In the genomic region with DNA sequence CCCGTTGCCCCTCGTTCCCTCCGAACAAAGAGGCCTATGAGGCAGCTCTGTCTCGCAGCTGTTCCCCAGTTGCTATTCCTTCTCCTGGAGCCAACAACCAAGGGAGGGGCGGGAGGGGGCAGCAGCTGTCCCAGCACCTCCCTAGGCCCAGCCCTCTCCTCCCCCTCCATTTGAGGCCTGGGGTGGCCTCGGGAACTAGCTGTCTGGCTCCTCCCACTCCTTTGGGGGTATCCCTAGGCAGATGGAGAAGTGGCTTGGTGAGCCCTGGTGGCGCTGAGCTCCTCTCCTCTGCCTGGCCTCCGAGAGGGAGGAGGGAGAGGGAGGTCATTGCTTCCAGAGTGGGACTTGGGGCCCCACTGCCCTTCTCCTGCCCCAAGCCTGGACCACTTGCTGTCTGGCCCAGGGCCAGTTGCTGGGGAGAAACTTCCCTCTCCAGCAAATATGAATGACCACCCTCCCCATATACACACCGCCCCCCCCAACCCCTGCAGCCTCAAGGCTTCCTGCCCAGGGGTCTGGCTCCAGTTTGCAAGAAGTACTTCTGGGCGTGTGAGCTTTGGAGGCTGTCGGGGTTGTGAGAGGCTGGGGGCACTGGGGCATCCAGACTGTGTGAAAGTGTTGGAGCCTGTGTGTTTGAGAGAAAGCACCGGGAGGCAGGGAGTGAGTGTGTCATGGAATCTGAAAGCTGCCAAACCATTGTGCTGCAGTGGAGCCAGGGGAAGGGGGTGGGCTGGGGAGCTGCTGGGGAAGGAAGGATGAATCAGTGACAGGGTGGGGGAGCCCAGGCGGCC, we compare ENCODE assay signal across 9 cellular contexts. TPM values are rescaled to one million over a fixed set of nuclear protein-coding genes. Genes with fewer than 3 reads are reported as not detected.
DNase-seq lines count a peak whose midpoint lies in the region; ATAC-seq and TF ChIP-seq lines count a peak whose summit lies in the region.
"Had no signal": no experiment of that assay in that cellular context is flagged by ENCODE, and none has a peak within 500 bp of the region (broad histone marks: within the 10 kb centered on the region; RNA-seq: fewer than 3 reads in every experiment).

No MANE protein-coding gene starts in this region.

- ATAC-seq in HG03045 (IDR thresholded peaks at IDR 0.05; ENCODE audit: unreplicated experiment) (no peak), GM21526 (IDR thresholded peaks at IDR 0.05; ENCODE audit: low FRiP score, unreplicated experiment) (no peak)

- H3K27me3 ChIP-seq in SJCRH30 (no peaks in the 10 kb centered on the region), prostate gland (replicated peaks; ENCODE audit: insufficient read depth) (no peaks in the 10 kb centered on the region)

- H3K27ac Mint-ChIP-seq in glutamatergic neuron (ENCODE audit: unreplicated experiment): peak overlapping the region; percentile 98

- peaks cover 10% of the 10 kb centered on the region for H3K4me1 ChIP-seq in ES-I3 (ENCODE audit: insufficient read depth, low read length)
- H3K4me1 ChIP-seq in SJCRH30: peaks cover 43% of the 10 kb centered on the region
- H3K4me1 ChIP-seq in prostate gland (replicated peaks): no peaks in the 10 kb centered on the region

- TF ChIP-seq CTCF in glutamatergic neuron (IDR thresholded peaks at IDR 0.05; ENCODE audit: partially characterized antibody, unreplicated experiment) (no peak), prostate gland (IDR thresholded peaks at IDR 0.05) (no peak)

- H3K9me3 ChIP-seq in ES-I3 (ENCODE audit: control insufficient read depth, insufficient read depth, low read length) (no peaks in the 10 kb centered on the region), SJCRH30 (replicated peaks) (no peaks in the 10 kb centered on the region), prostate gland (no peaks in the 10 kb centered on the region)

- H3K27me3 Mint-ChIP-seq in glutamatergic neuron (ENCODE audit: unreplicated experiment): peaks cover 19% of the 10 kb centered on the region

- H3K36me3 ChIP-seq in ES-I3 (ENCODE audit: insufficient read depth, low read length): peaks cover 6% of the 10 kb centered on the region
- H3K36me3 ChIP-seq in SJCRH30: peaks cover 41% of the 10 kb centered on the region
- H3K36me3 ChIP-seq in prostate gland: no peaks in the 10 kb centered on the region

- peak overlapping the region; percentile 100 for H3K27ac ChIP-seq in SJCRH30
- peak overlapping the region; percentile 74 to 78 for H3K27ac ChIP-seq in prostate gland
- H3K27ac ChIP-seq: epithelial cell of prostate had no signal

- peak overlapping the region; percentile 99 for H3K4me3 ChIP-seq in SJCRH30
- peak overlapping the region; percentile 41 to 43 for H3K4me3 ChIP-seq in prostate gland

- DNase-seq in SJCRH30: peak; percentile 99
- DNase-seq in glutamatergic neuron: peak; percentile 86
- DNase-seq in prostate gland (ENCODE audit: low spot score): no peak
- no peak for DNase-seq in stimulated activated CD4-positive, alpha-beta T cell treated with anti-CD3 and anti-CD28 coated beads, Interleukin-1b, Interleukin-23, amount 100 ng/mL, for 48 hours
- no peak for DNase-seq in activated T-cell treated with anti-CD3 and anti-CD28 coated beads, Interleukin-2, amount 50 U/mL, for 48 hours

- peak overlapping the region; percentile 88 for H3K4me3 Mint-ChIP-seq in glutamatergic neuron (ENCODE audit: unreplicated experiment)

- H3K4me1 Mint-ChIP-seq in glutamatergic neuron (ENCODE audit: low read depth, unreplicated experiment): peaks cover 15% of the 10 kb centered on the region

- peaks cover 16% of the 10 kb centered on the region for H3K9me3 Mint-ChIP-seq in glutamatergic neuron (ENCODE audit: unreplicated experiment)

- H3K36me3 Mint-ChIP-seq in glutamatergic neuron (ENCODE audit: unreplicated experiment): peaks cover 6% of the 10 kb centered on the region

- 29% methylated on average over 11 of the region's 13 CpGs for WGBS in prostate gland

- H3K9ac ChIP-seq in ES-I3 (ENCODE audit: low read depth, low read length): peak overlapping the region; percentile 87

- no peak for TF ChIP-seq POLR2A in prostate gland (IDR thresholded peaks at IDR 0.05)

- intact Hi-C loops in prostate gland (cut with DNase I): loop anchor here (5.0 kb wide), 1 partner anchor 96 kb away; a partner anchor contains a TSS

RNA-seq across cellular contexts. Expression of a gene that starts 3.1 kb away (rescaled TPM):
- 158 and 172 TPM in 2 replicates for total RNA-seq in SJCRH30 (2014; rRNA removed; shearing (Covaris generic))
- total RNA-seq in glutamatergic neuron (ENCODE audit: unreplicated experiment): 241 TPM
- 100 to 1,000 TPM; 104 to 150 TPM for total RNA-seq in prostate gland

RNA-seq across cellular contexts. Expression of a gene that starts 29.3 kb away (rescaled TPM):
- 95.8 and 115 TPM in 2 replicates for total RNA-seq in SJCRH30 (2014; rRNA removed; shearing (Covaris generic))
- total RNA-seq in glutamatergic neuron (ENCODE audit: unreplicated experiment) (133 TPM), prostate gland (100 to 1,000 TPM; 116 to 118 TPM)

RNA-seq across cellular contexts. Expression of a gene that starts 41.6 kb away (rescaled TPM):
- total RNA-seq in SJCRH30 (2014; rRNA removed; shearing (Covaris generic)): 11.8 and 16.5 TPM in 2 replicates
- 202 TPM for total RNA-seq in glutamatergic neuron (ENCODE audit: unreplicated experiment)
- total RNA-seq in prostate gland: 10 to 100 TPM; 11.7 to 61.2 TPM

RNA-seq across cellular contexts. Expression of a gene that starts 57.7 kb away (rescaled TPM):
- total RNA-seq in SJCRH30 (2014; rRNA removed; shearing (Covaris generic)): not detected in 2 replicates
- not detected for total RNA-seq in glutamatergic neuron (ENCODE audit: unreplicated experiment)
- not detected for total RNA-seq in prostate gland

Comparison
In these comparisons a context has a peak if more than half of its experiments do, and no peak if none do; other contexts are left out.
1. DNase-seq: peak in SJCRH30 (2 of 2) and glutamatergic neuron (single experiment); none in prostate gland (single experiment), stimulated activated CD4-positive, alpha-beta T cell treated with anti-CD3 and anti-CD28 coated beads, Interleukin-1b, Interleukin-23, amount 100 ng/mL, for 48 hours (single experiment) and activated T-cell treated with anti-CD3 and anti-CD28 coated beads, Interleukin-2, amount 50 U/mL, for 48 hours (0 of 2).